In the genomic region with DNA sequence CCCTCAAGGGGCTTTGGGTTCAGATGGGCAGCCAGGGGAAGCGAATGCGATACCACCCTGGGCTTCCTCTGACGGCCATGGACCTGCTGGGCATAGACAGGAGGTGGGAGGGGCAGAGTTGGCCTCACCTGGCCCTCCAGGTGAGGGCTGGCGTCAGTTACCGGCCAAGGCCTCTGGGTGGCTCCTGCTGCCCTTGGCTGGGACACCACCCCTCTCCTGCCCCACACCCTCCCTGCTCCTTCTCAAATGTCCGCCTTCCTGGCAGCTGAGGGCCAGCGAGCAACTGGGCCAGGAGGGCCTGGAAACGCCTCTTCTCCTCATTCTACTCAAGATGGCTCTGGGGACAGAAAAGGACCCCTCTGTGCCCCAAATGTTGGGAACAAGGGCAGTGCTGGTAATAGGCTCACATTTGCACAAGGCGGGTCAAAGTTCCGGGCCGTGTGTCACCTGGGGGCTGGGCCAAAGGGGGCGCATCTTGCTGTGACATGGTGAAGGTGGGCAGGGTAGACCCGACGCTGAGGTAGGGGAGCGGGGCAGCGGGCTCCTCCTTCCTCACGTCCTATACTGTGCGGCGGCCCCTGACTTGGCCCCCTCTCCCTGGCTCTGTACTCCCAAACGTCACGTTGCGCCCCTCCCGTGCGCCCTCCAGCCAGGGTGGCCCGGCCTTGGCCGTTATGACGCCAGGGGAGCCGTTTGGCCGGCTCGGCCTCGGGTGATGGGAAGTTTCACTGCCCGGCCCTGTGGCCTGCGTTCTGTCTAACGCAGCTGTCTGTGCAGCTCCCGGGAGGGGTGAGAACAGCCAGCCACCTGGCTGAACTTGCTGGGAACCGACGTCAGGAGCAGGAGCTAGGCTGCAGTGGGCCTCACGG, we compare ENCODE assay signal across 12 cellular contexts. TPM values are rescaled to one million over a fixed set of nuclear protein-coding genes. Genes with fewer than 3 reads are reported as not detected.
DNase-seq lines count a peak whose midpoint lies in the region; ATAC-seq and TF ChIP-seq lines count a peak whose summit lies in the region.
"Had no signal": no experiment of that assay in that cellular context is flagged by ENCODE, and none has a peak within 500 bp of the region (broad histone marks: within the 10 kb centered on the region; RNA-seq: fewer than 3 reads in every experiment).

No MANE protein-coding gene starts in this region.

- H3K27me3 Mint-ChIP-seq in activated CD4-positive, alpha-beta memory T cell treated with anti-CD3 and anti-CD28 coated beads for 36 hours: peaks cover 29% of the 10 kb centered on the region
- peaks cover 2 to 11% (median 4%) of the 10 kb centered on the region in 3 donors for H3K27me3 Mint-ChIP-seq in immature natural killer cell (ENCODE audit: low read depth in 3 of 3)

- H2AK5ac ChIP-seq in neuronal stem cell (ENCODE audit: low read depth, low read length): peak overlapping the region; percentile 100

- no peaks in the 10 kb centered on the region for H3K36me3 Mint-ChIP-seq in activated CD4-positive, alpha-beta memory T cell treated with anti-CD3 and anti-CD28 coated beads for 36 hours
- no peaks in the 10 kb centered on the region for H3K36me3 Mint-ChIP-seq in immature natural killer cell

- intact Hi-C loops in activated CD4-positive, alpha-beta memory T cell treated with anti-CD3 and anti-CD28 coated beads for 36 hours (cut with micrococcal nuclease): no loop called here

- H4K8ac ChIP-seq in neuronal stem cell (ENCODE audit: low read depth, low read length): peak overlapping the region; percentile 98

- peak overlapping the region; percentile 88 for H4K91ac ChIP-seq in neuronal stem cell (ENCODE audit: low read depth, low read length, poor library complexity)

- peak overlapping the region; percentile 100 for H3K18ac ChIP-seq in neuronal stem cell (ENCODE audit: low read length)

- H3K27ac Mint-ChIP-seq in activated CD4-positive, alpha-beta memory T cell treated with anti-CD3 and anti-CD28 coated beads for 36 hours: no peak overlapping the region
- no peak overlapping the region for H3K27ac Mint-ChIP-seq in immature natural killer cell
- H3K27ac Mint-ChIP-seq: activated CD8-positive, alpha-beta T cell treated with anti-CD3 and anti-CD28 coated beads, Interleukin-2, amount 10 ng/mL, durations not matched to agents 7 days and 5 days; dendritic cell treated with granulocyte-macrophage colony-stimulating factor and Interleukin-4, amounts not matched to agents 40 ng/mL and 50 ng/mL, for 4 days had no signal

- no peaks in the 10 kb centered on the region for H3K9me3 Mint-ChIP-seq in activated CD4-positive, alpha-beta memory T cell treated with anti-CD3 and anti-CD28 coated beads for 36 hours
- H3K9me3 Mint-ChIP-seq in immature natural killer cell: peaks cover 0 to 2% (median 0%) of the 10 kb centered on the region in 6 donors
- H3K9me3 Mint-ChIP-seq: dendritic cell treated with granulocyte-macrophage colony-stimulating factor and Interleukin-4, amounts not matched to agents 40 ng/mL and 50 ng/mL, for 4 days had no signal

- peaks cover 1% of the 10 kb centered on the region for H3K79me1 ChIP-seq in neuronal stem cell (ENCODE audit: low read depth, low read length)

- DNase-seq in DMS53 treated with DMSO at 0.1 percent for 48 hours (lab: John Stamatoyannopoulos, UW; ENCODE audit: unreplicated experiment) (peak; percentile 0), NCI-H2196 (lab: John Stamatoyannopoulos, UW; ENCODE audit: unreplicated experiment) (peak; percentile 43), fibroblast of mammary gland (ENCODE audit: low read depth) (peak; percentile 41), neuronal stem cell (ENCODE audit: low spot score) (no peak), immature natural killer cell (no peak)
- DNase-seq in activated CD4-positive, alpha-beta memory T cell treated with anti-CD3 and anti-CD28 coated beads for 36 hours: no peak
- no peak for DNase-seq in effector CD4-positive, alpha-beta T cell
- DNase-seq: activated CD8-positive, alpha-beta T cell treated with anti-CD3 and anti-CD28 coated beads, Interleukin-2, amount 10 ng/mL, durations not matched to agents 7 days and 5 days; DMS153 had no signal

- CTCF ChIA-PET in activated CD4-positive, alpha-beta memory T cell treated with anti-CD3 and anti-CD28 coated beads for 36 hours (lab: Charles Lee): no interaction called here

- H3K9ac ChIP-seq in neuronal stem cell (ENCODE audit: low read depth, low read length, poor library complexity): peak overlapping the region; percentile 74

- H3K4me3 Mint-ChIP-seq in activated CD4-positive, alpha-beta memory T cell treated with anti-CD3 and anti-CD28 coated beads for 36 hours: no peak overlapping the region
- H3K4me3 Mint-ChIP-seq in immature natural killer cell: no peak overlapping the region
- H3K4me3 Mint-ChIP-seq: activated CD8-positive, alpha-beta T cell treated with anti-CD3 and anti-CD28 coated beads, Interleukin-2, amount 10 ng/mL, durations not matched to agents 7 days and 5 days; dendritic cell treated with granulocyte-macrophage colony-stimulating factor and Interleukin-4, amounts not matched to agents 40 ng/mL and 50 ng/mL, for 4 days had no signal

- POLR2A ChIA-PET in activated CD4-positive, alpha-beta memory T cell treated with anti-CD3 and anti-CD28 coated beads for 36 hours (lab: Charles Lee): no interaction called here

- H3K4me2 ChIP-seq in neuronal stem cell (ENCODE audit: insufficient read depth, low read length, poor library complexity, severe bottlenecking): peak overlapping the region; percentile 14

- H3K27ac ChIP-seq in neuronal stem cell (replicated peaks; ENCODE audit: low read length): peak overlapping the region; percentile 86
- H3K27ac ChIP-seq: HL-60 had no signal

- TF ChIP-seq CTCF in fibroblast of mammary gland (conservative IDR thresholded peaks at IDR 0.05; ENCODE audit: control insufficient read depth, insufficient read depth, low read depth, low read length): no peak

- H3K4me1 Mint-ChIP-seq in activated CD4-positive, alpha-beta memory T cell treated with anti-CD3 and anti-CD28 coated beads for 36 hours (ENCODE audit: low read depth): no peaks in the 10 kb centered on the region
- no peaks in the 10 kb centered on the region for H3K4me1 Mint-ChIP-seq in immature natural killer cell

- peak overlapping the region; percentile 92 for H2BK15ac ChIP-seq in neuronal stem cell (ENCODE audit: low read length)

- H2BK5ac ChIP-seq in neuronal stem cell (ENCODE audit: low read length): peak overlapping the region; percentile 99

- no CpG with 5 or more reads among the region's 38 CpGs for WGBS in neuronal stem cell (ENCODE audit: extremely low coverage in 2 of 2, insufficient read length in 2 of 2, insufficient replicate concordance in 1 of 2), 2 donors

- no peak overlapping the region for H3K4me3 ChIP-seq in fibroblast of mammary gland (ENCODE audit: control insufficient read depth, low read depth, low read length)
- H3K4me3 ChIP-seq in neuronal stem cell (ENCODE audit: low read length in 2 of 2): no peak overlapping the region

- peak overlapping the region; percentile 65 for H2AFZ ChIP-seq in neuronal stem cell (ENCODE audit: low read length)

- H3K4me1 ChIP-seq in neuronal stem cell (ENCODE audit: control insufficient read depth in 2 of 2, insufficient read depth in 1 of 2, low read depth in 1 of 2, low read length in 2 of 2): peaks cover 29 to 30% of the 10 kb centered on the region in 2 donors

- H3K14ac ChIP-seq in neuronal stem cell (ENCODE audit: low read length): peak overlapping the region; percentile 27

- H3K23ac ChIP-seq in neuronal stem cell (ENCODE audit: low read depth, low read length, poor library complexity): peak overlapping the region; percentile 87

- peaks cover 0 to 27% (median 0%) of the 10 kb centered on the region in 3 experiments for H3K27me3 ChIP-seq in neuronal stem cell (ENCODE audit: control insufficient read depth in 3 of 3, insufficient read depth in 3 of 3, low read depth in 1 of 3, low read length in 3 of 3)

- ATAC-seq in GM19455 (IDR thresholded peaks at IDR 0.05; ENCODE audit: unreplicated experiment): no peak
- ATAC-seq: activated CD8-positive, alpha-beta T cell treated with anti-CD3 and anti-CD28 coated beads, Interleukin-2, amount 10 ng/mL, durations not matched to agents 7 days and 5 days had no signal

- peak overlapping the region; percentile 99 for H2BK120ac ChIP-seq in neuronal stem cell (ENCODE audit: low read depth, low read length)

- H2BK12ac ChIP-seq in neuronal stem cell (ENCODE audit: low read length): peak overlapping the region; percentile 100

- H3K9me3 ChIP-seq in neuronal stem cell (replicated peaks in 1 of 2; ENCODE audit: control insufficient read depth in 2 of 2, insufficient read depth in 1 of 2, low read depth in 1 of 2, low read length in 2 of 2): peaks cover 0 to 4% of the 10 kb centered on the region in 2 donors

- H3K36me3 ChIP-seq in neuronal stem cell (replicated peaks in 1 of 2; ENCODE audit: control insufficient read depth in 2 of 2, insufficient read depth in 2 of 2, low read length in 2 of 2): peaks cover 0 to 1% of the 10 kb centered on the region in 2 donors

- peak overlapping the region; percentile 46 for H3K4ac ChIP-seq in neuronal stem cell (ENCODE audit: low read length)

RNA-seq across cellular contexts. Expression of a gene that starts 18.1 kb away (rescaled TPM):
- polyA plus RNA-seq in neuronal stem cell (2013, experiment 1 of 2): 6,496 TPM
- polyA plus RNA-seq in neuronal stem cell (2013, experiment 2 of 2): 6,408 TPM
- not detected for total RNA-seq in activated CD4-positive, alpha-beta memory T cell treated with anti-CD3 and anti-CD28 coated beads for 36 hours
- polyA plus RNA-seq in immature natural killer cell: not detected
- total RNA-seq: activated CD8-positive, alpha-beta T cell treated with anti-CD3 and anti-CD28 coated beads, Interleukin-2, amount 10 ng/mL, durations not matched to agents 7 days and 5 days had no signal

Comparison
In these comparisons a context has a peak if more than half of its experiments do, and no peak if none do; other contexts are left out.
1. DNase-seq: peak in DMS53 treated with DMSO at 0.1 percent for 48 hours (single experiment), NCI-H2196 (single experiment) and fibroblast of mammary gland (single experiment); none in neuronal stem cell (single experiment), activated CD4-positive, alpha-beta memory T cell treated with anti-CD3 and anti-CD28 coated beads for 36 hours (single experiment), immature natural killer cell (0 of 3) and effector CD4-positive, alpha-beta T cell (single experiment).